In genomic region chr1:34460193-34460592, GRCh38 we compare ENCODE assay signal across 8 cellular contexts.
A peak's percentile ranks its signal among the peaks of the same experiment; 100 is the strongest.
DNase-seq lines count a peak whose midpoint lies in the region; ATAC-seq and TF ChIP-seq lines count a peak whose summit lies in the region.

No MANE protein-coding gene starts in this region.

- no peaks in the 10 kb centered on the region for H4K20me1 ChIP-seq in GM23248 (ENCODE audit: insufficient read depth)
- no peaks in the 10 kb centered on the region for H4K20me1 ChIP-seq in OCI-LY1 (ENCODE audit: insufficient read depth, low read length)

- peak; percentile 74 for TF ChIP-seq CTCF in OCI-LY1 (IDR thresholded peaks at IDR 0.05; ENCODE audit: low read length)
- TF ChIP-seq CTCF in kidney epithelial cell (IDR thresholded peaks at IDR 0.05; ENCODE audit: insufficient read depth, low read length, poor library complexity, severe bottlenecking) = peak; percentile 40
- TF ChIP-seq CTCF in uterus (IDR thresholded peaks at IDR 0.05) = peak in 2 of 4 experiments; percentile 19 to 33

- no peak overlapping the region for H3K27ac Mint-ChIP-seq in CD4-positive, CD25-positive, alpha-beta regulatory T cell
- no peak overlapping the region for H3K27ac Mint-ChIP-seq in activated naive CD4-positive, alpha-beta T cell treated with anti-CD3 and anti-CD28 coated beads for 36 hours

- intact Hi-C loops in activated naive CD4-positive, alpha-beta T cell treated with anti-CD3 and anti-CD28 coated beads for 36 hours (cut with micrococcal nuclease) = loop anchor here (1.0 to 2.0 kb wide), 3 partner anchors 139 to 282 kb away; no protein-coding TSS in a partner anchor
- intact Hi-C loops in uterus (cut with DNase I; ENCODE audit: low total_unique reads) = no loop called here

- no peak for TF ChIP-seq POLR2A in uterus (IDR thresholded peaks at IDR 0.05)

- H3K9ac ChIP-seq in GM23248 = no peak overlapping the region
- H3K9ac ChIP-seq in OCI-LY1 (ENCODE audit: low read length) = no peak overlapping the region

- peaks cover 0 to 4% (median 0%) of the 10 kb centered on the region in 7 donors for H3K9me3 Mint-ChIP-seq in CD4-positive, CD25-positive, alpha-beta regulatory T cell
- H3K9me3 Mint-ChIP-seq in activated naive CD4-positive, alpha-beta T cell treated with anti-CD3 and anti-CD28 coated beads for 36 hours = no peaks in the 10 kb centered on the region

- H3K79me2 ChIP-seq in GM23248 (ENCODE audit: insufficient read depth) (no peaks in the 10 kb centered on the region), OCI-LY1 (ENCODE audit: insufficient read depth, low read length) (no peaks in the 10 kb centered on the region)

- no peaks in the 10 kb centered on the region for H3F3A ChIP-seq in GM23248 (ENCODE audit: insufficient read depth)
- no peaks in the 10 kb centered on the region for H3F3A ChIP-seq in OCI-LY1 (ENCODE audit: insufficient read depth, low read length)

- no peak overlapping the region for H3K4me2 ChIP-seq in GM23248 (ENCODE audit: unreplicated experiment)
- H3K4me2 ChIP-seq in OCI-LY1 (ENCODE audit: low read length) = no peak overlapping the region

- no peak for ATAC-seq in CD4-positive, CD25-positive, alpha-beta regulatory T cell (ENCODE audit: low read depth in 2 of 2)
- no peak for ATAC-seq in HG02938 (IDR thresholded peaks at IDR 0.05; ENCODE audit: unreplicated experiment)

- no peaks in the 10 kb centered on the region for H3K27me3 ChIP-seq in CD4-positive, CD25-positive, alpha-beta regulatory T cell (ENCODE audit: control insufficient read depth, insufficient read depth, low read length)
- peaks cover 23% of the 10 kb centered on the region; the same call in 1 of the 2 replicates for H3K27me3 ChIP-seq in GM23248 (replicated peaks; ENCODE audit: insufficient read depth)
- H3K27me3 ChIP-seq in OCI-LY1 (ENCODE audit: insufficient read depth, low read length) = no peaks in the 10 kb centered on the region
- no peaks in the 10 kb centered on the region for H3K27me3 ChIP-seq in kidney epithelial cell (ENCODE audit: control insufficient read depth, insufficient read depth, low read length)
- H3K27me3 ChIP-seq in uterus = no peaks in the 10 kb centered on the region

- H2AFZ ChIP-seq in GM23248 (no peak overlapping the region), OCI-LY1 (ENCODE audit: low read length) (no peak overlapping the region)

- peak; percentile 10 to 53 (median 14) for DNase-seq in CD4-positive, CD25-positive, alpha-beta regulatory T cell
- DNase-seq in GM23248 (peak; percentile 18), kidney epithelial cell (ENCODE audit: low read depth) (no peak), uterus (no peak)
- peak; percentile 71 for DNase-seq in activated naive CD4-positive, alpha-beta T cell treated with anti-CD3 and anti-CD28 coated beads for 36 hours
- DNase-seq in stimulated activated CD8-positive, alpha-beta memory T cell treated with anti-CD3 and anti-CD28 coated beads, Interleukin-7, amount 100 ng/mL, for 48 hours (ENCODE audit: extremely low read depth in 1 of 2, low read depth in 1 of 2) = peak; percentile 8 to 42

- H3K27me3 Mint-ChIP-seq in CD4-positive, CD25-positive, alpha-beta regulatory T cell = peaks cover 8% of the 10 kb centered on the region
- H3K27me3 Mint-ChIP-seq in activated naive CD4-positive, alpha-beta T cell treated with anti-CD3 and anti-CD28 coated beads for 36 hours (ENCODE audit: low read depth) = peaks cover 7% of the 10 kb centered on the region

- CTCF ChIA-PET in activated naive CD4-positive, alpha-beta T cell treated with anti-CD3 and anti-CD28 coated beads for 36 hours (lab: Charles Lee) = interaction anchor here (1.1 to 2.5 kb wide), 6 partner anchors 11 to 286 kb away, joined by 4 to 14 read pairs (median 6); no protein-coding TSS in a partner anchor

- H3K36me3 Mint-ChIP-seq in CD4-positive, CD25-positive, alpha-beta regulatory T cell = no peaks in the 10 kb centered on the region
- no peaks in the 10 kb centered on the region for H3K36me3 Mint-ChIP-seq in activated naive CD4-positive, alpha-beta T cell treated with anti-CD3 and anti-CD28 coated beads for 36 hours (ENCODE audit: low read depth)

- H3K27ac ChIP-seq in CD4-positive, CD25-positive, alpha-beta regulatory T cell (ENCODE audit: insufficient read depth, low read length, poor library complexity, severe bottlenecking) = no peak overlapping the region
- no peak overlapping the region for H3K27ac ChIP-seq in GM23248
- H3K27ac ChIP-seq in OCI-LY1 (ENCODE audit: low read depth, low read length, poor library complexity, severe bottlenecking) = no peak overlapping the region
- H3K27ac ChIP-seq in uterus = no peak overlapping the region

- no peak overlapping the region for H3K4me3 ChIP-seq in CD4-positive, CD25-positive, alpha-beta regulatory T cell (ENCODE audit: low read depth, low read length)
- H3K4me3 ChIP-seq in GM23248 (no peak overlapping the region), OCI-LY1 (ENCODE audit: low read depth, low read length, poor library complexity, severe bottlenecking) (no peak overlapping the region), kidney epithelial cell (ENCODE audit: low read depth, low read length) (no peak overlapping the region), uterus (no peak overlapping the region)

- no peaks in the 10 kb centered on the region for H3K9me3 ChIP-seq in CD4-positive, CD25-positive, alpha-beta regulatory T cell (ENCODE audit: control insufficient read depth in 2 of 2, low read length in 2 of 2)
- H3K9me3 ChIP-seq in GM23248 (ENCODE audit: low read depth) = no peaks in the 10 kb centered on the region
- H3K9me3 ChIP-seq in OCI-LY1 (ENCODE audit: low read length) = no peaks in the 10 kb centered on the region
- no peaks in the 10 kb centered on the region for H3K9me3 ChIP-seq in uterus

- 56 to 59% methylated on average over 6 of the region's 6 CpGs for WGBS in GM23248 (ENCODE audit: low coverage in 1 of 2, low lambda C conversion rate in 2 of 2, missing lambda C conversion rate in 2 of 2), 2 experiments

- H3K9me2 ChIP-seq in GM23248 (ENCODE audit: insufficient read depth) = no peaks in the 10 kb centered on the region
- H3K9me2 ChIP-seq in OCI-LY1 (ENCODE audit: low read depth, low read length) = no peaks in the 10 kb centered on the region

- no peaks in the 10 kb centered on the region for H3K4me1 Mint-ChIP-seq in CD4-positive, CD25-positive, alpha-beta regulatory T cell
- no peaks in the 10 kb centered on the region for H3K4me1 Mint-ChIP-seq in activated naive CD4-positive, alpha-beta T cell treated with anti-CD3 and anti-CD28 coated beads for 36 hours (ENCODE audit: low read depth)

- no peak overlapping the region for H3K4me3 Mint-ChIP-seq in CD4-positive, CD25-positive, alpha-beta regulatory T cell
- no peak overlapping the region for H3K4me3 Mint-ChIP-seq in activated naive CD4-positive, alpha-beta T cell treated with anti-CD3 and anti-CD28 coated beads for 36 hours

- no peaks in the 10 kb centered on the region for H3K4me1 ChIP-seq in CD4-positive, CD25-positive, alpha-beta regulatory T cell (ENCODE audit: control insufficient read depth, insufficient read depth, low read length, poor library complexity, severe bottlenecking)
- no peaks in the 10 kb centered on the region for H3K4me1 ChIP-seq in GM23248 (ENCODE audit: insufficient read depth)
- no peaks in the 10 kb centered on the region for H3K4me1 ChIP-seq in OCI-LY1 (ENCODE audit: insufficient read depth, low read length, severe bottlenecking)
- H3K4me1 ChIP-seq in uterus = no peaks in the 10 kb centered on the region

- no peaks in the 10 kb centered on the region for H3K36me3 ChIP-seq in CD4-positive, CD25-positive, alpha-beta regulatory T cell (ENCODE audit: control insufficient read depth, insufficient read depth, low read length)
- H3K36me3 ChIP-seq in GM23248 (ENCODE audit: low read depth) = no peaks in the 10 kb centered on the region
- H3K36me3 ChIP-seq in OCI-LY1 (ENCODE audit: insufficient read depth, low read length) = no peaks in the 10 kb centered on the region
- no peaks in the 10 kb centered on the region for H3K36me3 ChIP-seq in kidney epithelial cell (ENCODE audit: control insufficient read depth, insufficient read depth, low read length)
- H3K36me3 ChIP-seq in uterus = no peaks in the 10 kb centered on the region

- in situ Hi-C loops in GM23248 (cut with MboI) = no loop called here

Comparison
In these comparisons a context has a peak if more than half of its experiments do, and no peak if none do; other contexts are left out.
1. DNase-seq: peak in CD4-positive, CD25-positive, alpha-beta regulatory T cell (3 of 3), GM23248 (single experiment), activated naive CD4-positive, alpha-beta T cell treated with anti-CD3 and anti-CD28 coated beads for 36 hours (single experiment) and stimulated activated CD8-positive, alpha-beta memory T cell treated with anti-CD3 and anti-CD28 coated beads, Interleukin-7, amount 100 ng/mL, for 48 hours (2 of 2); none in kidney epithelial cell (single experiment) and uterus (0 of 2).